Comparison of ENCODE assay signal across 19 cellular contexts in the genomic region with DNA sequence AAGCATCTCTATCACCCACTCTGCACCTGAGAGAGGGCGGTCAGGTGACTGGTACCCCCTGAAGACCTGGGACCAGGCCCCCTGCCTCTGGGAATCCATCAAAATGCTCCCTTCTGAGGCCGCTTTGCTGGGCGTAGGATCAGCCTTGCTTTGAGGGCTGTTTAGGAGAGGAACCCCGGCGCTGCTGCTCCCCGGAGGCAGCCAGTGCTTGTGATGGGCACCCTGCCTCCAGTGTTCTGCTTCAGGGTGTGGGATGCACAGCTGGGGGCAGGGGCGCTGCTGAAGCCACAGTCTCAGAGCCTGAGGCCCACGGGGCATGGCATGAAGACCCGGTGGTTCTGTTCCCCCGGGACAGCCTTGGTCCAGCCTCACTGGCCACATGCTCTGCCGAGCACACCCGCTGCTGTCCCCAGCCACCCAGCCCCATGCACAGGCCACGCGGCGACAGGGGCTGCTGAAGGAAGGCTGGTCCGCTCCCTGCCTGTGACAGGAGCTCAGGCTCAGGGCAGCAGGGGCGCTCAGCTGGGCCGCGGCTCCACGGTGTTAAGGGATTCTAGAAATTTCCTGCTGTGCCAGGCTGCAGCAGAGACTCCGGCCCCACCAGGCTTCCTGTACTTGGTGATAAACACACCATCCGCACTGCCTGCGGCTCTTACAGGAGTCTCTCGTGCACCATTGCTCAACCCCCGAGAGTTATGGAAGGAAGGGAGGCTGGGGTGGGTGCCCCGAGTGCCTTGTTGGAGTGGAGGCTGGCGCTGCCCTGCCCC.
A peak's percentile ranks its signal among the peaks of the same experiment; 100 is the strongest.
DNase-seq lines count a peak whose midpoint lies in the region; ATAC-seq, FAIRE-seq and TF ChIP-seq lines count a peak whose summit lies in the region.
"Had no signal": no experiment of that assay in that cellular context is flagged by ENCODE, and none has a peak within 500 bp of the region (broad histone marks: within the 10 kb centered on the region; RNA-seq: fewer than 3 reads in every experiment).

No MANE protein-coding gene starts in this region.

- H2AFZ ChIP-seq in IMR-90 (replicated peaks; ENCODE audit: low read length, poor library complexity) = no peak overlapping the region

- POLR2A ChIA-PET in IMR-90 (lab: Charles Lee; ENCODE audit: unreplicated experiment) = no interaction called here

- H2BK15ac ChIP-seq in IMR-90 (ENCODE audit: low read depth, low read length) = no peak overlapping the region

- in situ Hi-C loops in IMR-90 (cut with MboI; ENCODE audit: low sequenced_read_pairs) = no loop called here

- TF ChIP-seq CTCF in IMR-90 (conservative IDR thresholded peaks at IDR 0.05; ENCODE audit: low read depth, low read length) (no peak), HFFc6 (IDR thresholded peaks at IDR 0.05) (no peak)

- H3K4me3 Mint-ChIP-seq in HFFc6 = no peak overlapping the region
- H3K4me3 Mint-ChIP-seq: activated T-cell treated with anti-CD3 and anti-CD28 coated beads, Interleukin-2, amount 50 U/mL, for 4 hours; T-helper 17 cell had no signal

- H3K14ac ChIP-seq in IMR-90 (replicated peaks; ENCODE audit: low read depth, low read length) = no peak overlapping the region

- H4K5ac ChIP-seq in IMR-90 (ENCODE audit: low read depth, low read length) = no peak overlapping the region

- no peak overlapping the region for H3K27ac ChIP-seq in IMR-90 (ENCODE audit: insufficient read depth, low read length)
- no peak overlapping the region for H3K27ac ChIP-seq in right cardiac atrium (ENCODE audit: low read length)
- H3K27ac ChIP-seq: breast epithelium, ovary, tibial artery had no signal

- peaks cover 14% of the 10 kb centered on the region for H3K4me1 ChIP-seq in IMR-90 (ENCODE audit: control insufficient read depth, insufficient read depth, low read length)
- H3K4me1 ChIP-seq in right cardiac atrium (ENCODE audit: control insufficient read depth, insufficient read depth, low read length) = peaks cover 3% of the 10 kb centered on the region

- no peak overlapping the region for H3K27ac Mint-ChIP-seq in HFFc6
- H3K27ac Mint-ChIP-seq: T-helper 17 cell had no signal

- no peak overlapping the region for H2BK5ac ChIP-seq in IMR-90 (ENCODE audit: low read depth, low read length, poor library complexity, severe bottlenecking)

- no peak overlapping the region for H3K23ac ChIP-seq in IMR-90 (ENCODE audit: low read depth, low read length)

- H3K27me3 ChIP-seq in IMR-90 (ENCODE audit: control insufficient read depth, insufficient read depth, low read length) (peaks cover 10% of the 10 kb centered on the region; the same call in 1 of the 2 replicates), right cardiac atrium (ENCODE audit: control insufficient read depth, insufficient read depth) (no peaks in the 10 kb centered on the region)
- H3K27me3 ChIP-seq: breast epithelium, ovary had no signal

- H3K9me3 ChIP-seq in IMR-90 (ENCODE audit: control insufficient read depth, insufficient read depth, low read length) = no peaks in the 10 kb centered on the region
- H3K9me3 ChIP-seq in right cardiac atrium (ENCODE audit: control insufficient read depth, low read length) = no peaks in the 10 kb centered on the region
- H3K9me3 ChIP-seq: breast epithelium, ovary, tibial artery had no signal

- no peak overlapping the region for H3K56ac ChIP-seq in IMR-90 (ENCODE audit: extremely low read depth, insufficient read depth, low read length)

- no peak overlapping the region for H4K91ac ChIP-seq in IMR-90 (ENCODE audit: insufficient read depth, low read depth, low read length)

- CTCF ChIA-PET in IMR-90 (lab: Yijun Ruan, JAX) = no interaction called here

- H3K4me3 ChIP-seq in IMR-90 (ENCODE audit: insufficient read depth, low read depth, low read length) = no peak overlapping the region
- H3K4me3 ChIP-seq in right cardiac atrium (ENCODE audit: low read length) = no peak overlapping the region
- H3K4me3 ChIP-seq: breast epithelium, lung, ovary, tibial artery had no signal

- H3K36me3 ChIP-seq in IMR-90 (ENCODE audit: control insufficient read depth, insufficient read depth, low read length) = no peaks in the 10 kb centered on the region
- H3K36me3 ChIP-seq: breast epithelium, ovary, tibial artery had no signal

- DNase-seq in IMR-90 (no peak), amniotic epithelial cell (ENCODE audit: low read depth) (peak; percentile 28), right cardiac atrium (peak; percentile 8 to 40 (median 38)), posterior vena cava (ENCODE audit: low spot score) (peak; percentile 80), urothelium cell line (ENCODE audit: low spot score) (no peak), NCI-H345 treated with DMSO at 0.1 percent for 48 hours (lab: John Stamatoyannopoulos, UW; ENCODE audit: unreplicated experiment) (no peak), HFFc6 (no peak)
- DNase-seq: activated CD4-positive, alpha-beta T cell treated with anti-CD3 and anti-CD28 coated beads, Interleukin-2, amount 50 U/mL, for 48 hours; activated T-cell treated with anti-CD3 and anti-CD28 coated beads, Interleukin-2, amount 50 U/mL, for 4 hours; H7; KG1; NCI-H1694 treated with DMSO at 0.1 percent for 48 hours; NCI-H774; stimulated activated naive CD8-positive, alpha-beta T cell treated with anti-CD3 and anti-CD28 coated beads, Interleukin-15, Interleukin-2, amounts not matched to agents 100 U/mL and 50 U/mL, for 24 hours had no signal

- H2AK9ac ChIP-seq in IMR-90 (replicated peaks; ENCODE audit: low read depth, low read length, poor library complexity) = peak overlapping the region; percentile 32

- TF ChIP-seq RAD21 in IMR-90 (IDR thresholded peaks at IDR 0.05; ENCODE audit: low read length) = no peak

- H3K4me2 ChIP-seq in IMR-90 (ENCODE audit: low read depth, low read length) = no peak overlapping the region

- H4K8ac ChIP-seq in IMR-90 (ENCODE audit: low read depth in 2 of 2, low read length in 2 of 2) = no peak overlapping the region

- no peak overlapping the region for H3K4ac ChIP-seq in IMR-90 (ENCODE audit: low read depth, low read length)

- H3K36me3 Mint-ChIP-seq in HFFc6 (ENCODE audit: low read depth) = no peaks in the 10 kb centered on the region

- no peaks in the 10 kb centered on the region for H3K9me3 Mint-ChIP-seq in HFFc6
- H3K9me3 Mint-ChIP-seq: activated T-cell treated with anti-CD3 and anti-CD28 coated beads, Interleukin-2, amount 50 U/mL, for 4 hours had no signal

- peak overlapping the region; percentile 9; the same call in 1 of the 2 replicates for H2AK5ac ChIP-seq in IMR-90 (ENCODE audit: low read depth, low read length)

- H2BK120ac ChIP-seq in IMR-90 (ENCODE audit: low read depth, low read length) = no peak overlapping the region

- no peak overlapping the region for H2BK20ac ChIP-seq in IMR-90 (ENCODE audit: low read depth, low read length)

- ATAC-seq in IMR-90 (ENCODE audit: low read depth) = no peak
- no peak for ATAC-seq in right cardiac atrium
- ATAC-seq: activated T-cell treated with anti-CD3 and anti-CD28 coated beads, Interleukin-2, amount 50 U/mL, for 4 hours; stimulated activated naive CD8-positive, alpha-beta T cell treated with anti-CD3 and anti-CD28 coated beads, Interleukin-15, Interleukin-2, amounts not matched to agents 100 U/mL and 50 U/mL, for 24 hours; T-helper 17 cell had no signal

- H3K9ac ChIP-seq in IMR-90 (ENCODE audit: low read depth, low read length) = no peak overlapping the region

- TF ChIP-seq POLR2A in IMR-90 (IDR thresholded peaks at IDR 0.05; ENCODE audit: low read depth, low read length) = no peak

- H4K20me1 ChIP-seq in IMR-90 (ENCODE audit: insufficient read depth, low read length) = no peaks in the 10 kb centered on the region; the same call in 1 of the 2 replicates

- no peak overlapping the region for H3K18ac ChIP-seq in IMR-90 (ENCODE audit: low read depth, low read length)

- intact Hi-C loops in IMR-90 (cut with micrococcal nuclease) = no loop called here
- intact Hi-C loops in right cardiac atrium (cut with DNase I) = loop anchor here in 2 of 4 donors (10.0 kb wide), 2 partner anchors 231 to 341 kb away; partner anchors contain the start of genes C11orf21 (in 1 of the 2) and TSPAN32 (in 1 of the 2)
- intact Hi-C loops in posterior vena cava (cut with DNase I) = no loop called here

- H3K27me3 Mint-ChIP-seq in HFFc6 (ENCODE audit: insufficient read depth) = peaks cover 15% of the 10 kb centered on the region
- H3K27me3 Mint-ChIP-seq: T-helper 17 cell had no signal

- dilution Hi-C loops in IMR-90 (cut with HindIII; ENCODE audit: low sequenced_read_pairs, unreplicated experiment) = no loop called here

- H3K9me1 ChIP-seq in IMR-90 (ENCODE audit: insufficient read depth, low read length) = peaks cover 3% of the 10 kb centered on the region

- H3K79me1 ChIP-seq in IMR-90 (ENCODE audit: low read depth in 1 of 2, low read length in 2 of 2) = no peaks in the 10 kb centered on the region

- peaks cover 16% of the 10 kb centered on the region for H3K4me1 Mint-ChIP-seq in HFFc6 (ENCODE audit: low read depth)

- no TSS peak for BruUV-seq in IMR-90 (replicated peaks; lab: Mats Ljungman, UMichigan)

- FAIRE-seq in urothelium cell line (lab: Jason Lieb, UNC) = no peak

- WGBS in IMR-90 (ENCODE audit: extremely low coverage in 2 of 2, insufficient read length in 1 of 2), 2 experiments = 95% methylated on average over 4 of the region's 27 CpGs; no CpG with 5 or more reads in 1 of the 2 experiments
- 88% methylated on average over 27 of the region's 27 CpGs for WGBS in right cardiac atrium

TF ChIP-seq in IMR-90, 13 proteins besides CTCF, POLR2A, EP300 and RAD21:
- no peak for TF ChIP-seq MAZ (IDR thresholded peaks at IDR 0.05; ENCODE audit: borderline replicate concordance, low read depth, low read length)
- no peak for TF ChIP-seq MAFK (IDR thresholded peaks at IDR 0.05; ENCODE audit: low read depth, low read length)

Comparison
In these comparisons a context has a peak if more than half of its experiments do, and no peak if none do; other contexts are left out.
1. DNase-seq: peak in amniotic epithelial cell (single experiment), right cardiac atrium (3 of 3) and posterior vena cava (single experiment); none in IMR-90 (single experiment), urothelium cell line (single experiment), NCI-H345 treated with DMSO at 0.1 percent for 48 hours (single experiment) and HFFc6 (single experiment).